ENCODE assay signal across 18 cellular contexts in genomic region chr22:25351631-25352293, GRCh38.
DNase-seq lines count a peak whose midpoint lies in the region; ATAC-seq, FAIRE-seq and TF ChIP-seq lines count a peak whose summit lies in the region.
"Had no signal": no experiment of that assay in that cellular context is flagged by ENCODE, and none has a peak within 500 bp of the region (broad histone marks: within the 10 kb centered on the region; RNA-seq: fewer than 3 reads in every experiment).

No MANE protein-coding gene starts in this region.

- H3K4ac ChIP-seq in trophoblast cell (ENCODE audit: low read depth, low read length), result no peak overlapping the region

- DNase-seq in GM10266 (ENCODE audit: extremely low spot score), result peak; percentile 10
- peak in 2 of 3 donors; percentile 8 to 40 for DNase-seq in Peyer's patch
- no peak for DNase-seq in HepG2 (ENCODE audit: low spot score)
- peak; percentile 45 for DNase-seq in sigmoid colon
- no peak for DNase-seq in H54 (ENCODE audit: insufficient read length, low spot score)
- no peak for DNase-seq in NCI-H2081 (lab: John Stamatoyannopoulos, UW)
- DNase-seq in trophoblast cell, result no peak
- DNase-seq: C1 segment of cervical spinal cord; CD8-positive, alpha-beta memory T cell; H7; HFFc6; NCI-H1436 treated with DMSO at 0.1 percent for 48 hours; NCI-H2171 treated with DMSO at 0.1 percent for 48 hours had no signal

- no peak overlapping the region for H4K12ac ChIP-seq in trophoblast cell (ENCODE audit: low read depth, low read length)

- H2BK12ac ChIP-seq in trophoblast cell (ENCODE audit: low read length), result no peak overlapping the region

- H3K27me3 ChIP-seq in Peyer's patch (no peaks in the 10 kb centered on the region), HepG2 (ENCODE audit: control insufficient read depth in 1 of 2, insufficient read depth in 2 of 2, low read length in 2 of 2) (no peaks in the 10 kb centered on the region), sigmoid colon (no peaks in the 10 kb centered on the region), gastroesophageal sphincter (no peaks in the 10 kb centered on the region), trophoblast cell (ENCODE audit: insufficient read depth, low read length) (no peaks in the 10 kb centered on the region)

- H3K4me3 ChIP-seq in Peyer's patch, result no peak overlapping the region
- H3K4me3 ChIP-seq in HepG2 (replicated peaks in 1 of 3; ENCODE audit: insufficient read depth in 1 of 3, low read depth in 2 of 3, low read length in 3 of 3), result no peak overlapping the region
- no peak overlapping the region for H3K4me3 ChIP-seq in sigmoid colon
- no peak overlapping the region for H3K4me3 ChIP-seq in gastroesophageal sphincter
- no peak overlapping the region for H3K4me3 ChIP-seq in trophoblast cell (ENCODE audit: low read depth, low read length)
- H3K4me3 ChIP-seq: SK-N-MC had no signal

- H3K27ac ChIP-seq in Peyer's patch (no peak overlapping the region), HepG2 (ENCODE audit: extremely low read length, insufficient read depth, low read length) (no peak overlapping the region), sigmoid colon (no peak overlapping the region), gastroesophageal sphincter (no peak overlapping the region), trophoblast cell (ENCODE audit: low read depth, low read length) (no peak overlapping the region)
- H3K27ac ChIP-seq: SK-N-MC had no signal

- H2AFZ ChIP-seq in HepG2 (ENCODE audit: low read length), result no peak overlapping the region
- H2AFZ ChIP-seq in trophoblast cell (ENCODE audit: insufficient read depth, low read length, poor library complexity), result no peak overlapping the region

- 94% methylated on average over 10 of the region's 18 CpGs for WGBS in HepG2 (ENCODE audit: low lambda C conversion rate)
- whole genome bisulfite sequencing in sigmoid colon, 2 donors, result 83 to 93% methylated on average over 18 of the region's 18 CpGs
- whole genome bisulfite sequencing in gastroesophageal sphincter (ENCODE audit: low coverage in 1 of 2), 2 donors, result 97 to 100% methylated on average over 3 to 13 of the region's 18 CpGs
- WGBS in trophoblast cell (ENCODE audit: extremely low coverage, insufficient coverage, insufficient read length), result no CpG with 5 or more reads among the region's 18 CpGs

- no peak overlapping the region for H3K9ac ChIP-seq in HepG2 (ENCODE audit: insufficient read depth, low read depth, low read length)
- H3K9ac ChIP-seq in trophoblast cell (ENCODE audit: low read length), result no peak overlapping the region

- TF ChIP-seq CTCF in GM10266 (IDR thresholded peaks at IDR 0.05; ENCODE audit: control insufficient read depth, insufficient read depth, low read depth, missing control alignments), result no peak
- TF ChIP-seq CTCF in Peyer's patch (IDR thresholded peaks at IDR 0.05), result no peak
- TF ChIP-seq CTCF in HepG2 (CRISPR knock-in tag; IDR thresholded peaks at IDR 0.05), result no peak
- no peak for TF ChIP-seq CTCF in sigmoid colon (IDR thresholded peaks at IDR 0.05)
- TF ChIP-seq CTCF in gastroesophageal sphincter (IDR thresholded peaks at IDR 0.05), result no peak

- H2AK5ac ChIP-seq in trophoblast cell (ENCODE audit: low read length), result no peak overlapping the region

- FAIRE-seq in HepG2 (lab: Jason Lieb, UNC) (no peak), H54 (lab: Jason Lieb, UNC) (no peak)
- FAIRE-seq: GM12892 had no signal

- H3K79me1 ChIP-seq in trophoblast cell (ENCODE audit: low read length), result no peaks in the 10 kb centered on the region

- BruUV-seq in HepG2 (replicated peaks; lab: Mats Ljungman, UMichigan), result no TSS peak

- no peaks in the 10 kb centered on the region for H3K4me1 ChIP-seq in Peyer's patch
- no peaks in the 10 kb centered on the region for H3K4me1 ChIP-seq in HepG2 (ENCODE audit: insufficient read depth, low read length)
- H3K4me1 ChIP-seq in sigmoid colon, result no peaks in the 10 kb centered on the region
- no peaks in the 10 kb centered on the region for H3K4me1 ChIP-seq in gastroesophageal sphincter
- no peaks in the 10 kb centered on the region for H3K4me1 ChIP-seq in trophoblast cell (ENCODE audit: control insufficient read depth in 1 of 2, insufficient read depth in 2 of 2, low read length in 2 of 2)

- no peak overlapping the region for H3K18ac ChIP-seq in trophoblast cell (ENCODE audit: low read length)

- no peak overlapping the region for H3K14ac ChIP-seq in trophoblast cell (ENCODE audit: low read length)

- no peak overlapping the region for H2BK120ac ChIP-seq in trophoblast cell (ENCODE audit: insufficient read depth, low read length, poor library complexity)

- H3K36me3 ChIP-seq in Peyer's patch (peaks cover 0 to 71% (median 0%) of the 10 kb centered on the region in 3 donors), HepG2 (replicated peaks in 1 of 2; ENCODE audit: control insufficient read depth in 1 of 2, insufficient read depth in 2 of 2, low read length in 2 of 2) (peaks cover 30 to 65% of the 10 kb centered on the region in 2 experiments), sigmoid colon (peaks cover 18 to 74% (median 31%) of the 10 kb centered on the region in 4 donors), gastroesophageal sphincter (peaks cover 0 to 100% of the 10 kb centered on the region in 2 donors), trophoblast cell (ENCODE audit: control insufficient read depth in 1 of 2, insufficient read depth in 2 of 2, low read length in 2 of 2) (peaks cover 24 to 26% of the 10 kb centered on the region in 2 experiments)

- CTCF ChIA-PET in HepG2 (lab: Yijun Ruan, JAX; ENCODE audit: low intra/inter-chr PET ratio, low total read pairs), result no interaction called here

- H3K9me3 ChIP-seq in Peyer's patch, result no peaks in the 10 kb centered on the region
- no peaks in the 10 kb centered on the region for H3K9me3 ChIP-seq in HepG2 (ENCODE audit: low read length)
- H3K9me3 ChIP-seq in sigmoid colon, result no peaks in the 10 kb centered on the region
- no peaks in the 10 kb centered on the region for H3K9me3 ChIP-seq in gastroesophageal sphincter
- H3K9me3 ChIP-seq in trophoblast cell (ENCODE audit: insufficient read depth, low read depth, low read length), result peaks cover 13% of the 10 kb centered on the region

- POLR2A ChIA-PET in HepG2 (lab: Yijun Ruan, JAX), result no interaction called here

- H3K23ac ChIP-seq in trophoblast cell (ENCODE audit: low read length), result no peak overlapping the region

- H4K91ac ChIP-seq in trophoblast cell (ENCODE audit: low read depth, low read length), result no peak overlapping the region

- intact Hi-C loops in HepG2 (cut with micrococcal nuclease; ENCODE audit: unreplicated experiment) (no loop called here), sigmoid colon (cut with DNase I) (no loop called here)

- TF ChIP-seq POLR2A in Peyer's patch (IDR thresholded peaks at IDR 0.05) (no peak), HepG2 (IDR thresholded peaks at IDR 0.05; ENCODE audit: insufficient read depth in 1 of 2, low read depth in 2 of 2, low read length in 2 of 2) (no peak), sigmoid colon (IDR thresholded peaks at IDR 0.05) (no peak), gastroesophageal sphincter (IDR thresholded peaks at IDR 0.05) (no peak), H54 (IDR thresholded peaks at IDR 0.05; ENCODE audit: low read depth, low read length) (no peak)

- no peak for TF ChIP-seq EP300 in HepG2 (IDR thresholded peaks at IDR 0.05; ENCODE audit: low read depth in 2 of 2, low read length in 2 of 2)
- no peak for TF ChIP-seq EP300 in HepG2 (CRISPR knock-in tag; IDR thresholded peaks at IDR 0.05; ENCODE audit: borderline replicate concordance)
- no peak for TF ChIP-seq EP300 in sigmoid colon (IDR thresholded peaks at IDR 0.05)
- TF ChIP-seq EP300 in gastroesophageal sphincter (IDR thresholded peaks at IDR 0.05), result no peak

- no peak overlapping the region for H2BK5ac ChIP-seq in trophoblast cell (ENCODE audit: low read depth, low read length, poor library complexity)

- H4K8ac ChIP-seq in trophoblast cell (ENCODE audit: low read depth, low read length), result no peak overlapping the region

- H3K79me2 ChIP-seq in HepG2 (ENCODE audit: insufficient read depth, low read length) (no peaks in the 10 kb centered on the region), trophoblast cell (ENCODE audit: control insufficient read depth, insufficient read depth, low read length, poor library complexity) (no peaks in the 10 kb centered on the region)

- in situ Hi-C loops in HepG2 (cut with HindIII; ENCODE audit: extremely low pct_ligation_motif_present, low pct_unique_long_range_greater_than_20kb), result no loop called here

- H4K20me1 ChIP-seq in HepG2 (ENCODE audit: insufficient read depth, low read length), result no peaks in the 10 kb centered on the region

- H3K4me2 ChIP-seq in HepG2 (ENCODE audit: low read depth, low read length), result no peak overlapping the region
- no peak overlapping the region for H3K4me2 ChIP-seq in trophoblast cell (ENCODE audit: low read length)

- no peak for ATAC-seq in HepG2
- no peak for ATAC-seq in gastroesophageal sphincter
- ATAC-seq: Panc1, Right ventricle myocardium inferior had no signal

- TF ChIP-seq RAD21 in HepG2 (CRISPR knock-in tag; IDR thresholded peaks at IDR 0.05), result no peak

TF ChIP-seq in HepG2, 621 proteins besides CTCF, POLR2A, EP300 and RAD21:
- TF ChIP-seq RBM22 (optimal IDR thresholded peaks at IDR 0.05; ENCODE audit: low read length) (peak; percentile 17), ZNF503 (CRISPR knock-in tag; IDR thresholded peaks at IDR 0.05) (no peak)
TF ChIP-seq in HepG2: peak in this region for 1.

Comparison
In these comparisons a context has a peak if more than half of its experiments do, and no peak if none do; other contexts are left out.
1. DNase-seq: peak in GM10266 (single experiment), Peyer's patch (2 of 3) and sigmoid colon (single experiment); none in HepG2 (single experiment), H54 (single experiment), NCI-H2081 (0 of 2) and trophoblast cell (0 of 2).